In the genomic region with DNA sequence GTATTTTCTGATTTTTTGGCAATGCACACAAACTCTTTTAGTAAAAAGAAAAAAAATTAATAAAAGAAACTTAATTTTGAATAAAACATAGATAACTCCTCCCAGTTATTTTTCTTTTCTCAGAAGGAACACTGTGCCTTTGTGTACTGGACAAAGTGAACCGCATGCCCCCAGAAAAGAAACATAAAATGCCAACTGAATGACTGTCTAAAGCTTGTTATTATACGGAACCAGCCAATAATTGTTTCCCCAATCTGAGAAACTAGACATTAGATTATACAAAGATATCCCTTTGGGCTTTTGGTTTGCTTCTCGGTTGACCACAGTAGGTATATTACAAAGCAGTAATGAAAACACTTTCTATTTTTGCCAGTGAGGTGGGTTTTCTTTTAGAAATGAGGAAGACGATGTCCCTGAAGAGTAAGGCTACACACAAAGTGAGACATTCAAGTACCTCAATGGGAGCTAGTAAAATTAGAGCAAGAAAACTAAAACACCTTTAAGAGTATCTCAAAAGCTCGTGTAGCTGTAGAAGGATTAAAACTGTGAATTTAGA, we compare ENCODE assay signal across 8 cellular contexts. TPM values are rescaled to one million over a fixed set of nuclear protein-coding genes. Genes with fewer than 3 reads are reported as not detected.
"Had no signal": no experiment of that assay in that cellular context is flagged by ENCODE, and none has a peak within 500 bp of the region (broad histone marks: within the 10 kb centered on the region; RNA-seq: fewer than 3 reads in every experiment).

No MANE protein-coding gene starts in this region.

RNA-seq across cellular contexts. Expression of a gene that starts 25.3 kb away (rescaled TPM):
- total RNA-seq: foreskin keratinocyte, glomerular endothelial cell, stomach, suprapubic skin had no signal
- polyA plus RNA-seq: esophagus, foreskin keratinocyte, immature natural killer cell, lung, neural cell, stomach had no signal
